Comparison of ENCODE assay signal across 32 cellular contexts in genomic region chr6:19869464-19869863, GRCh38. TPM values are rescaled to one million over a fixed set of nuclear protein-coding genes. Genes with fewer than 3 reads are reported as not detected.
DNase-seq lines count a peak whose midpoint lies in the region; ATAC-seq and TF ChIP-seq lines count a peak whose summit lies in the region.
"Had no signal": no experiment of that assay in that cellular context is flagged by ENCODE, and none has a peak within 500 bp of the region (broad histone marks: within the 10 kb centered on the region; RNA-seq: fewer than 3 reads in every experiment).

No MANE protein-coding gene starts in this region.

- TF ChIP-seq RAD21 in SK-N-SH (IDR thresholded peaks at IDR 0.05; ENCODE audit: low read length) (no peak), Ishikawa (IDR thresholded peaks at IDR 0.05; ENCODE audit: low read depth) (0 out of 2 replicates have a peak, but pooled peaks have one; percentile 9)

- BruUV-seq in PC-3 (replicated peaks; lab: Mats Ljungman, UMichigan), result no TSS peak

- TF ChIP-seq CTCF in SK-N-SH (IDR thresholded peaks at IDR 0.05) (0 out of 2 replicates have a peak, but pooled peaks have one; percentile 12), PC-3 (conservative IDR thresholded peaks at IDR 0.05; ENCODE audit: low read depth, low read length) (peak; percentile 55), neural progenitor cell (IDR thresholded peaks at IDR 0.05) (peak; percentile 29), breast epithelium (IDR thresholded peaks at IDR 0.05) (no peak)

- H2AFZ ChIP-seq in SK-N-SH (ENCODE audit: low read depth) (no peak overlapping the region), PC-3 (ENCODE audit: low read length) (no peak overlapping the region), neural progenitor cell (replicated peaks) (no peak overlapping the region)

- H3K36me3 ChIP-seq in SK-N-SH (replicated peaks in 1 of 2; ENCODE audit: control insufficient read depth in 1 of 2, insufficient read depth in 2 of 2, low read length in 1 of 2) (no peaks in the 10 kb centered on the region), PC-3 (ENCODE audit: low read depth, low read length) (no peaks in the 10 kb centered on the region), neural progenitor cell (no peaks in the 10 kb centered on the region), breast epithelium (no peaks in the 10 kb centered on the region)
- H3K36me3 ChIP-seq: adrenal gland, BE2C, left lung, pancreas had no signal

- H3K9ac ChIP-seq in SK-N-SH (no peak overlapping the region), PC-3 (ENCODE audit: low read length) (no peak overlapping the region), neural progenitor cell (no peak overlapping the region)

- H3K4me3 Mint-ChIP-seq in neural progenitor cell, result no peak overlapping the region
- H3K4me3 Mint-ChIP-seq: activated naive CD4-positive, alpha-beta T cell treated with anti-CD3 and anti-CD28 coated beads, Interleukin-2, amount 10 ng/mL, durations not matched to agents 7 days and 5 days; activated T-helper 17 cell treated with anti-CD3 and anti-CD28 coated beads, Interleukin-2, amount 50 U/mL, for 72 hours; neural crest cell; stimulated activated effector memory CD8-positive, alpha-beta T cell treated with anti-CD3 and anti-CD28 coated beads, Interleukin-12 subunit alpha, Interleukin-12 subunit beta, amount 100 ng/mL, for 72 hours had no signal

- peaks cover 7% of the 10 kb centered on the region for H3K27me3 Mint-ChIP-seq in neural progenitor cell (ENCODE audit: insufficient read depth, low read depth)
- H3K27me3 Mint-ChIP-seq: activated naive CD4-positive, alpha-beta T cell treated with anti-CD3 and anti-CD28 coated beads, Interleukin-2, amount 10 ng/mL, durations not matched to agents 7 days and 5 days had no signal

- 27% methylated on average over 9 of the region's 9 CpGs for WGBS in SK-N-SH (ENCODE audit: low lambda C conversion rate)

- H4K20me1 ChIP-seq in SK-N-SH (ENCODE audit: insufficient read depth), result no peaks in the 10 kb centered on the region
- no peaks in the 10 kb centered on the region for H4K20me1 ChIP-seq in PC-3 (ENCODE audit: low read length)
- no peaks in the 10 kb centered on the region for H4K20me1 ChIP-seq in neural progenitor cell (ENCODE audit: low read depth)

- H3K79me2 ChIP-seq in SK-N-SH (ENCODE audit: insufficient read depth) (no peaks in the 10 kb centered on the region), PC-3 (ENCODE audit: low read length) (no peaks in the 10 kb centered on the region), neural progenitor cell (ENCODE audit: low read depth) (no peaks in the 10 kb centered on the region)

- intact Hi-C loops in PC-3 (cut with micrococcal nuclease), result no loop called here
- intact Hi-C loops in breast epithelium (cut with DNase I; ENCODE audit: low total_unique reads), result no loop called here

- no peak for TF ChIP-seq POLR2A in breast epithelium (IDR thresholded peaks at IDR 0.05)

- peaks cover 2% of the 10 kb centered on the region for H3K4me1 Mint-ChIP-seq in neural progenitor cell
- H3K4me1 Mint-ChIP-seq: activated naive CD4-positive, alpha-beta T cell treated with anti-CD3 and anti-CD28 coated beads, Interleukin-2, amount 10 ng/mL, durations not matched to agents 7 days and 5 days; activated T-helper 17 cell treated with anti-CD3 and anti-CD28 coated beads, Interleukin-2, amount 50 U/mL, for 72 hours; stimulated activated effector memory CD8-positive, alpha-beta T cell treated with anti-CD3 and anti-CD28 coated beads, Interleukin-12 subunit alpha, Interleukin-12 subunit beta, amount 100 ng/mL, for 72 hours had no signal

- H3K27me3 ChIP-seq in SK-N-SH (ENCODE audit: insufficient read depth), result peaks cover 6% of the 10 kb centered on the region; the same call in 1 of the 2 replicates
- H3K27me3 ChIP-seq in PC-3 (ENCODE audit: low read length), result peaks cover 17% of the 10 kb centered on the region; the same call in 1 of the 2 replicates
- no peaks in the 10 kb centered on the region for H3K27me3 ChIP-seq in neural progenitor cell
- no peaks in the 10 kb centered on the region for H3K27me3 ChIP-seq in breast epithelium
- H3K27me3 ChIP-seq: adrenal gland, BE2C, body of pancreas, left lung, pancreas had no signal

- no peaks in the 10 kb centered on the region for H3K9me3 Mint-ChIP-seq in neural progenitor cell
- H3K9me3 Mint-ChIP-seq: activated naive CD4-positive, alpha-beta T cell treated with anti-CD3 and anti-CD28 coated beads, Interleukin-2, amount 10 ng/mL, durations not matched to agents 7 days and 5 days; activated T-helper 17 cell treated with anti-CD3 and anti-CD28 coated beads, Interleukin-2, amount 50 U/mL, for 72 hours; neural crest cell had no signal

- H3K4me3 ChIP-seq in SK-N-SH (ENCODE audit: low read depth in 2 of 2, low read length in 1 of 2) (no peak overlapping the region), PC-3 (ENCODE audit: low read length) (no peak overlapping the region), neural progenitor cell (no peak overlapping the region), breast epithelium (no peak overlapping the region)
- H3K4me3 ChIP-seq: adrenal gland, body of pancreas, left lung, pancreas had no signal

- CTCF ChIA-PET in SK-N-SH (lab: Yijun Ruan, JAX) (interaction anchor here (0.5 kb wide), 1 partner anchor 22 kb away, joined by 3 read pairs; no protein-coding TSS in a partner anchor), PC-3 (lab: Charles Lee) (no interaction called here)

- no peak for TF ChIP-seq EP300 in SK-N-SH (IDR thresholded peaks at IDR 0.05; ENCODE audit: borderline replicate concordance in 1 of 2, low read depth in 1 of 2, low read length in 1 of 2)
- no peak for TF ChIP-seq EP300 in Ishikawa (IDR thresholded peaks at IDR 0.05; ENCODE audit: borderline replicate concordance)

- no peak overlapping the region for H3K27ac Mint-ChIP-seq in neural progenitor cell
- H3K27ac Mint-ChIP-seq: activated naive CD4-positive, alpha-beta T cell treated with anti-CD3 and anti-CD28 coated beads, Interleukin-2, amount 10 ng/mL, durations not matched to agents 7 days and 5 days; activated T-helper 17 cell treated with anti-CD3 and anti-CD28 coated beads, Interleukin-2, amount 50 U/mL, for 72 hours; stimulated activated effector memory CD8-positive, alpha-beta T cell treated with anti-CD3 and anti-CD28 coated beads, Interleukin-12 subunit alpha, Interleukin-12 subunit beta, amount 100 ng/mL, for 72 hours had no signal

- no peaks in the 10 kb centered on the region for H3F3A ChIP-seq in SK-N-SH (replicated peaks; ENCODE audit: insufficient read depth)
- H3F3A ChIP-seq in PC-3 (ENCODE audit: low read length, unreplicated experiment), result no peaks in the 10 kb centered on the region
- no peaks in the 10 kb centered on the region for H3F3A ChIP-seq in neural progenitor cell (ENCODE audit: low read depth)

- H3K36me3 Mint-ChIP-seq in neural progenitor cell, result no peaks in the 10 kb centered on the region
- H3K36me3 Mint-ChIP-seq: activated naive CD4-positive, alpha-beta T cell treated with anti-CD3 and anti-CD28 coated beads, Interleukin-2, amount 10 ng/mL, durations not matched to agents 7 days and 5 days; stimulated activated effector memory CD8-positive, alpha-beta T cell treated with anti-CD3 and anti-CD28 coated beads, Interleukin-12 subunit alpha, Interleukin-12 subunit beta, amount 100 ng/mL, for 72 hours had no signal

- no peak for ATAC-seq in SK-N-SH treated with all-trans-retinoic acid at 6 μM for 48 hours
- no peak for ATAC-seq in PC-3
- ATAC-seq in GM18873 (IDR thresholded peaks at IDR 0.05; ENCODE audit: low FRiP score, unreplicated experiment), result no peak
- ATAC-seq: activated T-helper 17 cell treated with anti-CD3 and anti-CD28 coated beads, Interleukin-2, amount 50 U/mL, for 72 hours; body of pancreas; esophagus mucosa; left lung; Right ventricle myocardium inferior; stimulated activated effector memory CD8-positive, alpha-beta T cell treated with anti-CD3 and anti-CD28 coated beads, Interleukin-12 subunit alpha, Interleukin-12 subunit beta, amount 100 ng/mL, for 72 hours had no signal

- H3K4me2 ChIP-seq in SK-N-SH, result no peak overlapping the region
- H3K4me2 ChIP-seq in PC-3 (ENCODE audit: low read length), result no peak overlapping the region
- H3K4me2 ChIP-seq in neural progenitor cell, result no peak overlapping the region

- no peak for DNase-seq in SK-N-SH
- peak; percentile 14 for DNase-seq in PC-3
- peak; percentile 33 for DNase-seq in neural progenitor cell (ENCODE audit: low spot score)
- no peak for DNase-seq in T-helper 2 cell
- no peak for DNase-seq in breast epithelium (ENCODE audit: low spot score in 2 of 2)
- DNase-seq: activated CD4-positive, alpha-beta T cell treated with anti-CD3 and anti-CD28 coated beads for 4 hours; activated naive CD4-positive, alpha-beta T cell treated with anti-CD3 and anti-CD28 coated beads, Interleukin-2, amount 10 ng/mL, durations not matched to agents 7 days and 5 days; adrenal gland; BE2C; body of pancreas; cerebellar nuclear complex; dermis blood vessel endothelial cell; DMS79; GF-D8; GOT3; left lung; mesenchymal stem cell; MV-4-11; NCI-H1694; NCI-H774; pancreas; trophoblast cell had no signal

- POLR2A ChIA-PET in SK-N-SH (lab: Yijun Ruan, JAX) (no interaction called here), PC-3 (lab: Charles Lee; ENCODE audit: unreplicated experiment) (no interaction called here)

- no peaks in the 10 kb centered on the region for H3K9me2 ChIP-seq in SK-N-SH
- no peaks in the 10 kb centered on the region for H3K9me2 ChIP-seq in PC-3 (replicated peaks; ENCODE audit: low read length)

- H3K4me1 ChIP-seq in SK-N-SH (ENCODE audit: control insufficient read depth in 1 of 2, insufficient read depth in 2 of 2, low read depth in 1 of 2, low read length in 1 of 2) (peaks cover 0 to 4% of the 10 kb centered on the region in 2 experiments; a peak in 1 of 4 replicates), PC-3 (ENCODE audit: insufficient read depth, low read length) (peaks cover 21% of the 10 kb centered on the region), neural progenitor cell (no peaks in the 10 kb centered on the region), breast epithelium (peaks cover 0 to 5% of the 10 kb centered on the region in 2 donors)
- H3K4me1 ChIP-seq: adrenal gland, BE2C, left lung had no signal

- H3K27ac ChIP-seq in SK-N-SH (ENCODE audit: low read depth in 2 of 2, low read length in 1 of 2) (no peak overlapping the region), PC-3 (ENCODE audit: low read length) (no peak overlapping the region), neural progenitor cell (no peak overlapping the region), breast epithelium (no peak overlapping the region)
- H3K27ac ChIP-seq: adrenal gland, body of pancreas, HL-60, left lung, pancreas had no signal

- H3K9me3 ChIP-seq in SK-N-SH, result no peaks in the 10 kb centered on the region
- H3K9me3 ChIP-seq in PC-3 (ENCODE audit: low read length), result no peaks in the 10 kb centered on the region
- no peaks in the 10 kb centered on the region for H3K9me3 ChIP-seq in neural progenitor cell (ENCODE audit: low read depth)
- H3K9me3 ChIP-seq in breast epithelium, result no peaks in the 10 kb centered on the region
- H3K9me3 ChIP-seq: adrenal gland, BE2C, body of pancreas, left lung, pancreas had no signal

TF ChIP-seq in Ishikawa, 13 proteins besides CTCF, POLR2A, EP300 and RAD21 (continues in another document):
- TF ChIP-seq YY1 (IDR thresholded peaks at IDR 0.05; ENCODE audit: low read depth), result no peak

RNA-seq across cellular contexts. Expression of gene ID4, which starts 32.3 kb away (rescaled TPM):
- polyA plus RNA-seq in SK-N-SH (2012; rRNA removed), result 4.0 and 4.9 TPM in 2 replicates
- polyA plus RNA-seq in SK-N-SH (2012; cell fraction: cytosol; rRNA removed), result 2.1 and 3.1 TPM in 2 replicates
- 13.3 and 16.5 TPM in 2 replicates for polyA plus RNA-seq in SK-N-SH (2012; cell fraction: nucleus; rRNA removed)
- total RNA-seq in PC-3 (2014; rRNA removed) (1.2 and 1.4 TPM in 2 replicates), neural progenitor cell (ENCODE audit: low replicate concordance) (23.9 and 29.2 TPM in 2 replicates), breast epithelium (10 to 100 TPM; 45.9 to 92.9 (median 57.1) TPM)
- total RNA-seq: activated T-helper 17 cell treated with anti-CD3 and anti-CD28 coated beads, Interleukin-2, amount 50 U/mL, for 72 hours; T-helper 2 cell treated with Interferon-gamma antibody and Interleukin-4, amounts not matched to agents 100 ng/mL and 5 ng/mL, for 36 hours had no signal

Comparison
In these comparisons a context has a peak if more than half of its experiments do, and no peak if none do; other contexts are left out.
1. DNase-seq: peak in PC-3 (single experiment) and neural progenitor cell (single experiment); none in SK-N-SH (single experiment), T-helper 2 cell (0 of 5) and breast epithelium (0 of 2).
2. CTCF ChIP-seq: peak in SK-N-SH (single experiment), PC-3 (single experiment) and neural progenitor cell (single experiment); none in breast epithelium (0 of 3).
3. RNA of gene ID4, which starts 32.3 kb away (total RNA-seq): 45.9 to 92.9 TPM in breast epithelium and 23.9 to 29.2 TPM in neural progenitor cell; 1.2 to 1.4 TPM in PC-3; every median in the first group is over 10 times any median in the second.